Comparison of ENCODE assay signal across 8 cellular contexts in the genomic region with DNA sequence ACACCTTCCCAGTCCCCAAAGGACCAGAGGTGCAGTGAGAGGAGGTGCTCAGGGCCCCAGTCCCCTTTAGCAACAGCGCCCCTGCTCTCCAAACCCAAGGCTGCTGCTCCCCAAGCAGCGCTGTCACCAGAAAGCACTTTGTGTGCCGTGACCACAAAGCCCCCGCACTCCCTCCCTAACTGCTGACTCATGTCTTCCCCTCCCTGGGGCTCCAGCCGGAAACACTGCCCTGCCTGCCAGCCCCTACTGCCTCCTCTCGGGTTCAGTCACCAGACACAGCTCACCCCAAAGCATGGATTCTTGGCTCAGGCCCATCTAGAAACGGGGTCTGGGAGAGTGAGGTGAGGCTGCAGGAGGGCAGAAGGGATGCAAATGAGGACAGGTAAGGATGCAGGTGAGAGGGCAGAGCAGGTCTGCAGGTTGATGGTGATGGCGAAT. TPM values are rescaled to one million over a fixed set of nuclear protein-coding genes. Genes with fewer than 3 reads are reported as not detected.
DNase-seq lines count a peak whose midpoint lies in the region; ATAC-seq and TF ChIP-seq lines count a peak whose summit lies in the region.

No MANE protein-coding gene starts in this region.

- H3K27ac ChIP-seq in SK-N-SH (ENCODE audit: low read depth in 2 of 2, low read length in 1 of 2) (no peak overlapping the region), hepatocyte (no peak overlapping the region)

- H3K79me2 ChIP-seq in SK-N-SH (ENCODE audit: insufficient read depth): no peaks in the 10 kb centered on the region
- no peaks in the 10 kb centered on the region for H3K79me2 ChIP-seq in hepatocyte

- POLR2A ChIA-PET in SK-N-SH (lab: Yijun Ruan, JAX): no interaction called here

- H3K9me2 ChIP-seq in SK-N-SH (no peaks in the 10 kb centered on the region), hepatocyte (replicated peaks; ENCODE audit: insufficient read depth) (no peaks in the 10 kb centered on the region)

- no peaks in the 10 kb centered on the region for H3K9me3 ChIP-seq in SK-N-SH
- H3K9me3 ChIP-seq in hepatocyte (ENCODE audit: low read depth): no peaks in the 10 kb centered on the region

- TF ChIP-seq CTCF in GM12875 (IDR thresholded peaks at IDR 0.05; ENCODE audit: borderline replicate concordance, insufficient read depth, low read depth, low read length): peak; percentile 38; the same call in 1 of the 2 replicates
- peak; percentile 24 for TF ChIP-seq CTCF in SK-N-SH (IDR thresholded peaks at IDR 0.05)
- no peak for TF ChIP-seq CTCF in hepatocyte (IDR thresholded peaks at IDR 0.05; ENCODE audit: poor library complexity)

- H2AFZ ChIP-seq in SK-N-SH (ENCODE audit: low read depth) (0 out of 2 replicates have a peak overlapping the region, but pooled peaks have one; percentile 24), hepatocyte (no peak overlapping the region)

- WGBS in SK-N-SH (ENCODE audit: low lambda C conversion rate): 7% methylated on average over 5 of the region's 8 CpGs
- WGBS in hepatocyte (ENCODE audit: low lambda C conversion rate, missing lambda C conversion rate): 26% methylated on average over 8 of the region's 8 CpGs

- in situ Hi-C loops in G401 (cut with HindIII; ENCODE audit: low sequenced_read_pairs): no loop called here

- no peaks in the 10 kb centered on the region for H4K20me1 ChIP-seq in SK-N-SH (ENCODE audit: insufficient read depth)
- H4K20me1 ChIP-seq in hepatocyte (ENCODE audit: insufficient read depth, poor library complexity, severe bottlenecking): no peaks in the 10 kb centered on the region

- no peak for TF ChIP-seq RAD21 in SK-N-SH (IDR thresholded peaks at IDR 0.05; ENCODE audit: low read length)

- no peak overlapping the region for H3K9ac ChIP-seq in SK-N-SH

- H3F3A ChIP-seq in SK-N-SH (replicated peaks; ENCODE audit: insufficient read depth): no peaks in the 10 kb centered on the region

- DNase-seq in SK-N-SH: no peak
- peak; percentile 95 for DNase-seq in activated naive CD4-positive, alpha-beta T cell treated with Interleukin-2 at 50 U/mL for 16 hours
- peak; percentile 72 for DNase-seq in hepatocyte (ENCODE audit: low spot score)
- peak; percentile 79 to 84 for DNase-seq in stimulated activated CD4-positive, alpha-beta T cell treated with anti-CD3 and anti-CD28 coated beads, Interleukin-2, amount 100 ng/mL, for 48 hours
- DNase-seq in G401 (ENCODE audit: low spot score): no peak

- H3K4me3 ChIP-seq in GM12875 (ENCODE audit: low read depth, low read length) (peak overlapping the region; percentile 38), SK-N-SH (ENCODE audit: low read depth in 2 of 2, low read length in 1 of 2) (no peak overlapping the region), hepatocyte (no peak overlapping the region)

- ATAC-seq in HG03060 (IDR thresholded peaks at IDR 0.05; ENCODE audit: low read depth, unreplicated experiment) (peak; percentile 68), GM19351 (IDR thresholded peaks at IDR 0.05; ENCODE audit: unreplicated experiment) (no peak)

- H3K27me3 ChIP-seq in SK-N-SH (ENCODE audit: insufficient read depth) (peaks cover 35% of the 10 kb centered on the region), hepatocyte (no peaks in the 10 kb centered on the region)

- H3K4me1 ChIP-seq in SK-N-SH (ENCODE audit: control insufficient read depth in 1 of 2, insufficient read depth in 2 of 2, low read depth in 1 of 2, low read length in 1 of 2) (peaks cover 0 to 4% of the 10 kb centered on the region in 2 experiments; a peak in 1 of 4 replicates), hepatocyte (ENCODE audit: insufficient read depth) (peaks cover 7% of the 10 kb centered on the region)

- H3K36me3 ChIP-seq in SK-N-SH (replicated peaks in 1 of 2; ENCODE audit: control insufficient read depth in 1 of 2, insufficient read depth in 2 of 2, low read length in 1 of 2): no peaks in the 10 kb centered on the region
- no peaks in the 10 kb centered on the region for H3K36me3 ChIP-seq in hepatocyte (replicated peaks; ENCODE audit: insufficient read depth, low read depth)

- TF ChIP-seq EP300 in SK-N-SH (IDR thresholded peaks at IDR 0.05; ENCODE audit: borderline replicate concordance in 1 of 2, low read depth in 1 of 2, low read length in 1 of 2): no peak

- CTCF ChIA-PET in SK-N-SH (lab: Yijun Ruan, JAX): no interaction called here

- peak overlapping the region; percentile 64; the same call in 1 of the 2 replicates for H3K4me2 ChIP-seq in SK-N-SH
- H3K4me2 ChIP-seq in hepatocyte: peak overlapping the region; percentile 25

TF ChIP-seq in SK-N-SH, 30 proteins besides CTCF, POLR2A, EP300 and RAD21:
- TF ChIP-seq TCF12 (IDR thresholded peaks at IDR 0.05) (peak; percentile 61; the same call in 1 of the 2 replicates), SMC3 (IDR thresholded peaks at IDR 0.05; ENCODE audit: low read depth, low read length) (no peak), NFIC (IDR thresholded peaks at IDR 0.05; ENCODE audit: borderline replicate concordance) (peak; percentile 27; the same call in 1 of the 2 replicates), GABPA (IDR thresholded peaks at IDR 0.05; ENCODE audit: low read depth) (no peak), RFX5 (IDR thresholded peaks at IDR 0.05; ENCODE audit: low read length) (no peak), FOSL2 (IDR thresholded peaks at IDR 0.05; ENCODE audit: borderline replicate concordance, low read depth) (peak; percentile 85), ELF1 (IDR thresholded peaks at IDR 0.05) (no peak)
- TF ChIP-seq, protein P1, sequence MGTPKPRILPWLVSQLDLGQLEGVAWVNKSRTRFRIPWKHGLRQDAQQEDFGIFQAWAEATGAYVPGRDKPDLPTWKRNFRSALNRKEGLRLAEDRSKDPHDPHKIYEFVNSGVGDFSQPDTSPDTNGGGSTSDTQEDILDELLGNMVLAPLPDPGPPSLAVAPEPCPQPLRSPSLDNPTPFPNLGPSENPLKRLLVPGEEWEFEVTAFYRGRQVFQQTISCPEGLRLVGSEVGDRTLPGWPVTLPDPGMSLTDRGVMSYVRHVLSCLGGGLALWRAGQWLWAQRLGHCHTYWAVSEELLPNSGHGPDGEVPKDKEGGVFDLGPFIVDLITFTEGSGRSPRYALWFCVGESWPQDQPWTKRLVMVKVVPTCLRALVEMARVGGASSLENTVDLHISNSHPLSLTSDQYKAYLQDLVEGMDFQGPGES (IDR thresholded peaks at IDR 0.05; ENCODE audit: low read depth, low read length): no peak
- TF ChIP-seq, protein P2, sequence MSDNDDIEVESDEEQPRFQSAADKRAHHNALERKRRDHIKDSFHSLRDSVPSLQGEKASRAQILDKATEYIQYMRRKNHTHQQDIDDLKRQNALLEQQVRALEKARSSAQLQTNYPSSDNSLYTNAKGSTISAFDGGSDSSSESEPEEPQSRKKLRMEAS (IDR thresholded peaks at IDR 0.05; ENCODE audit: low read depth): no peak
- TF ChIP-seq, protein P3, sequence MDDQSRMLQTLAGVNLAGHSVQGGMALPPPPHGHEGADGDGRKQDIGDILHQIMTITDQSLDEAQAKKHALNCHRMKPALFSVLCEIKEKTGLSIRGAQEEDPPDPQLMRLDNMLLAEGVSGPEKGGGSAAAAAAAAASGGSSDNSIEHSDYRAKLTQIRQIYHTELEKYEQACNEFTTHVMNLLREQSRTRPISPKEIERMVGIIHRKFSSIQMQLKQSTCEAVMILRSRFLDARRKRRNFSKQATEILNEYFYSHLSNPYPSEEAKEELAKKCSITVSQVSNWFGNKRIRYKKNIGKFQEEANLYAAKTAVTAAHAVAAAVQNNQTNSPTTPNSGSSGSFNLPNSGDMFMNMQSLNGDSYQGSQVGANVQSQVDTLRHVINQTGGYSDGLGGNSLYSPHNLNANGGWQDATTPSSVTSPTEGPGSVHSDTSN (IDR thresholded peaks at IDR 0.05): peak; percentile 25; the same call in 1 of the 2 replicates

RNA-seq across cellular contexts. Expression of a gene that starts 4.9 kb away (rescaled TPM):
- polyA plus RNA-seq in SK-N-SH (2012; rRNA removed) (not detected in 2 replicates), hepatocyte (3.9 and 4.8 TPM in 2 replicates)
- not detected in 2 replicates for polyA plus RNA-seq in SK-N-SH (2012; cell fraction: cytosol; rRNA removed)
- polyA plus RNA-seq in SK-N-SH (2012; cell fraction: nucleus; rRNA removed): not detected in 2 replicates
- 1.5 and 4.0 TPM in 2 replicates for total RNA-seq in hepatocyte
- not detected in 2 replicates for total RNA-seq in G401 (2014; rRNA removed; shearing (Covaris generic))

RNA-seq across cellular contexts. Expression of a gene that starts 45.6 kb away (rescaled TPM):
- 0.67 and 0.71 TPM in 2 replicates for polyA plus RNA-seq in SK-N-SH (2012; rRNA removed)
- polyA plus RNA-seq in SK-N-SH (2012; cell fraction: cytosol; rRNA removed): 0.17 and 0.42 TPM in 2 replicates
- polyA plus RNA-seq in SK-N-SH (2012; cell fraction: nucleus; rRNA removed): 0.99 and 1.9 TPM in 2 replicates
- total RNA-seq in hepatocyte: 563 and 814 TPM in 2 replicates
- 493 and 556 TPM in 2 replicates for polyA plus RNA-seq in hepatocyte
- total RNA-seq in G401 (2014; rRNA removed; shearing (Covaris generic)): 2.1 and 2.3 TPM in 2 replicates

Comparison
In these comparisons a context has a peak if more than half of its experiments do, and no peak if none do; other contexts are left out.
1. DNase-seq: peak in activated naive CD4-positive, alpha-beta T cell treated with Interleukin-2 at 50 U/mL for 16 hours (single experiment), hepatocyte (single experiment) and stimulated activated CD4-positive, alpha-beta T cell treated with anti-CD3 and anti-CD28 coated beads, Interleukin-2, amount 100 ng/mL, for 48 hours (2 of 2); none in SK-N-SH (single experiment) and G401 (single experiment).
2. RNA of a gene that starts 45.6 kb away (total RNA-seq): 563 to 814 TPM in hepatocyte; 2.1 to 2.3 TPM in G401; every median in the first group is over 100 times any median in the second.